ENCODE assay signal across 10 cellular contexts in the genomic region with DNA sequence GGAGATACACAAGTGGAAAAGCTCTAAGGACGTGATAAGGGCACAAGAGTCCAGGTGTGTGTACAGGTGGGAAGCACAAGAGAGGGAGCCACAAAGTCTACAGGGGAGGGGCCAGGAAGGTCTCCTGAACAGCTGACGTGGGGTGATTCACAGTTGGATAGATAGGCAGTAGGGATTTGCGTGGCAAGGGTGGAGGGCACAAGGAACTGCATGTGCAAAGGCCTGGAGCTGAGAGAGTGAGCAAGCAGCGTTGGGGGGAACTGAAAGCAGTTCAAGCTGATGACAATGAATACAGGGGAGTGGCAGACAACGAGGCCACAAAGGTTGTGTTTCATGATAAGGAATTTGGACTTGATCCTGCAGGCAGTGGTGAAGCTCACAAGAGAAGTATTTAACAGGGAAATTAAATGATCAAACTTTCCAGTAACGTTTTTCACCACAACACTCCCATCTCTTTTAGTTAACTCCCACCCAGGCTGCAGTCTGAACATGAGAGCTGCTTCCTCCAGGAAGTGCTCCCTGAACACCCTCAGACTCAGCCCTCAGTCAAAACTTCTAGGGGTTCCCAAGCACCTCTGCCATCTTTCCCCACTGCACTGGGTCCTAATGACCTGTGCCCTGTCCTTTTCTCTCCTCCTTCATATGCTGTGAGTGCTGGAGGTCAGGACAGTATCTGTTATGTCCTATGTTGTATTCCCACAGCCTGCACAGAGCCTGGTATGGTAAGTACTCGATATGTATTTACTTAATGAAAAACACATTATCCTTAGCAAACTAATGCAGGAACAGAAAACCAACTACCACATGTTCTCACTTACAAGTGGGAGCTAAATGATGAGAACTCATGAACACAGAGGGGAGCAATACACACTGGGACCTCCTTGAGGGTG. TPM values are rescaled to one million over a fixed set of nuclear protein-coding genes. Genes with fewer than 3 reads are reported as not detected.
DNase-seq lines count a peak whose midpoint lies in the region; ATAC-seq and TF ChIP-seq lines count a peak whose summit lies in the region.
"Had no signal": no experiment of that assay in that cellular context is flagged by ENCODE, and none has a peak within 500 bp of the region (broad histone marks: within the 10 kb centered on the region; RNA-seq: fewer than 3 reads in every experiment).

No MANE protein-coding gene starts in this region.

- H3K27ac ChIP-seq in right cardiac atrium (ENCODE audit: low read length) (no peak overlapping the region), upper lobe of left lung (no peak overlapping the region)
- H3K27ac ChIP-seq: KMS-11 had no signal

- no peak for TF ChIP-seq EP300 in upper lobe of left lung (IDR thresholded peaks at IDR 0.05)

- intact Hi-C loops in right cardiac atrium (cut with DNase I): no loop called here

- no peaks in the 10 kb centered on the region for H3K9me3 ChIP-seq in right cardiac atrium (ENCODE audit: control insufficient read depth, low read length)
- no peaks in the 10 kb centered on the region for H3K9me3 ChIP-seq in upper lobe of left lung

- H3K9me3 Mint-ChIP-seq in activated T-cell treated with anti-CD3 and anti-CD28 coated beads, Interleukin-2, amount 50 U/mL, for 72 hours: peaks cover 0 to 3% of the 10 kb centered on the region in 2 donors

- H3K4me1 ChIP-seq in right cardiac atrium (ENCODE audit: control insufficient read depth, insufficient read depth, low read length): peaks cover 4% of the 10 kb centered on the region
- peaks cover 0 to 8% (median 0%) of the 10 kb centered on the region in 4 donors for H3K4me1 ChIP-seq in upper lobe of left lung

- H3K4me3 ChIP-seq in right cardiac atrium (ENCODE audit: low read length) (no peak overlapping the region), upper lobe of left lung (no peak overlapping the region)

- H3K36me3 Mint-ChIP-seq in activated T-cell treated with anti-CD3 and anti-CD28 coated beads, Interleukin-2, amount 50 U/mL, for 72 hours (ENCODE audit: insufficient read depth in 2 of 2): peaks cover 6 to 12% of the 10 kb centered on the region in 2 donors

- H3K27ac Mint-ChIP-seq in activated T-cell treated with anti-CD3 and anti-CD28 coated beads, Interleukin-2, amount 50 U/mL, for 72 hours: no peak overlapping the region

- H3K27me3 Mint-ChIP-seq in activated T-cell treated with anti-CD3 and anti-CD28 coated beads, Interleukin-2, amount 50 U/mL, for 72 hours (ENCODE audit: low read depth): no peaks in the 10 kb centered on the region

- DNase-seq in activated T-cell treated with anti-CD3 and anti-CD28 coated beads, Interleukin-2, amount 50 U/mL, for 48 hours: peak; percentile 12 to 15
- DNase-seq in activated T-cell treated with anti-CD3 and anti-CD28 coated beads, Interleukin-2, amount 50 U/mL, for 72 hours: no peak
- DNase-seq in RPMI8226 (peak; percentile 12), right cardiac atrium (peak in 2 of 3 donors; percentile 38 to 57), upper lobe of left lung (peak in 1 of 2 donors; percentile 70), GDM1 (lab: John Stamatoyannopoulos, UW) (no peak)
- DNase-seq in activated CD4-positive, alpha-beta T cell treated with anti-CD3 and anti-CD28 coated beads, Interleukin-2, amount 50 U/mL, for 4 hours: no peak
- DNase-seq: dermis blood vessel endothelial cell had no signal

- peak in 1 of 4 donors; percentile 43 for TF ChIP-seq POLR2A in upper lobe of left lung (IDR thresholded peaks at IDR 0.05)

- no peaks in the 10 kb centered on the region for H3K27me3 ChIP-seq in right cardiac atrium (ENCODE audit: control insufficient read depth, insufficient read depth)
- no peaks in the 10 kb centered on the region for H3K27me3 ChIP-seq in upper lobe of left lung

- no peak overlapping the region for H3K4me3 Mint-ChIP-seq in activated T-cell treated with anti-CD3 and anti-CD28 coated beads, Interleukin-2, amount 50 U/mL, for 72 hours

- H3K4me1 Mint-ChIP-seq in activated T-cell treated with anti-CD3 and anti-CD28 coated beads, Interleukin-2, amount 50 U/mL, for 72 hours (ENCODE audit: low read depth): peaks cover 31% of the 10 kb centered on the region

- WGBS in right cardiac atrium: 57% methylated on average over 7 of the region's 7 CpGs
- WGBS in upper lobe of left lung, 2 donors: 50 to 56% methylated on average over 7 of the region's 7 CpGs

- no peak for TF ChIP-seq CTCF in upper lobe of left lung (IDR thresholded peaks at IDR 0.05)

- no peaks in the 10 kb centered on the region for H3K36me3 ChIP-seq in upper lobe of left lung

- ATAC-seq in activated T-cell treated with anti-CD3 and anti-CD28 coated beads, Interleukin-2, amount 50 U/mL, for 72 hours (replicated peaks in 1 of 2): no peak
- ATAC-seq in right cardiac atrium (peak; percentile 78 to 91), upper lobe of left lung (ENCODE audit: low FRiP score in 2 of 2) (peak; percentile 16 to 88), GM18861 (IDR thresholded peaks at IDR 0.05; ENCODE audit: unreplicated experiment) (no peak)

RNA-seq across cellular contexts. Expression of gene ASPRV1, which starts 49.0 kb away (rescaled TPM):
- total RNA-seq in activated T-cell treated with anti-CD3 and anti-CD28 coated beads, Interleukin-2, amount 50 U/mL, for 72 hours: 1 to 10 TPM; 1.0 to 2.0 TPM
- 1 to 10 TPM in 3 of 4 donors, under 1 TPM in 1; 0.79 to 1.2 (median 1.1) TPM for total RNA-seq in right cardiac atrium
- 0.84 TPM for polyA plus RNA-seq in right cardiac atrium
- total RNA-seq in upper lobe of left lung: 1 to 10 TPM; 1.0 to 2.1 (median 1.4) TPM

Comparison
In these comparisons a context has a peak if more than half of its experiments do, and no peak if none do; other contexts are left out.
1. DNase-seq: peak in activated T-cell treated with anti-CD3 and anti-CD28 coated beads, Interleukin-2, amount 50 U/mL, for 48 hours (2 of 2), RPMI8226 (single experiment) and right cardiac atrium (2 of 3); none in activated T-cell treated with anti-CD3 and anti-CD28 coated beads, Interleukin-2, amount 50 U/mL, for 72 hours (0 of 2), activated CD4-positive, alpha-beta T cell treated with anti-CD3 and anti-CD28 coated beads, Interleukin-2, amount 50 U/mL, for 4 hours (0 of 2) and GDM1 (single experiment).
2. ATAC-seq: peak in right cardiac atrium (2 of 2) and upper lobe of left lung (2 of 2); none in activated T-cell treated with anti-CD3 and anti-CD28 coated beads, Interleukin-2, amount 50 U/mL, for 72 hours (0 of 2) and GM18861 (single experiment).